In the genomic region with DNA sequence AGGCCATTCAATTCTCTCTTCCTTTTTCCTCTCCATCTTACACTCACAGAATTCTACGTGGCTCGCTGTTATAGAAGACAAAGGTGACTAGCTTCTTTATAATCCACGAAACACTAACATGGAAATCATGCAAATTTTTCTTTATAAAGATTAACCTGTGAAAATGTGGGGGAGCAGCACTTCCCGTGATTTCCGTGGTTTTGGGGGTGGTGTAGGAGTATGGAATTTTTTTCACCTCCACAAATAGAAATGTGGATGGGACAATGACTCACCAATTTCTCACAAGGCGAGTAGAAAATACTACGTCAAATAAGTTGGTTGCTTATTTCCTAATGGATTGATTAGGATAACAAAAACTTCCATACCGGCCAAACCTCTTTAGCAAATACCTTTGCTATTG, we compare ENCODE assay signal across 32 cellular contexts.
"Had no signal": no experiment of that assay in that cellular context is flagged by ENCODE, and none has a peak within 500 bp of the region (broad histone marks: within the 10 kb centered on the region; RNA-seq: fewer than 3 reads in every experiment).

No MANE protein-coding gene starts in this region.

- H3K4me3 ChIP-seq: ascending aorta, coronary artery, dorsolateral prefrontal cortex, esophagus muscularis mucosa, gastroesophageal sphincter had no signal

- H3K27ac ChIP-seq: ascending aorta, brain microvascular endothelial cell, coronary artery, dorsolateral prefrontal cortex, esophagus muscularis mucosa, foreskin keratinocyte, gastroesophageal sphincter, WERI-Rb-1 had no signal

- H3K27me3 Mint-ChIP-seq: activated B cell treated with CpG ODN at 0.5 μM for 24 hours; activated CD8-positive, alpha-beta T cell treated with anti-CD3 and anti-CD28 coated beads for 36 hours; activated naive CD4-positive, alpha-beta T cell treated with anti-CD3 and anti-CD28 coated beads, Interleukin-2, amount 10 ng/mL, durations not matched to agents 7 days and 5 days; activated naive CD8-positive, alpha-beta T cell treated with anti-CD3 and anti-CD28 coated beads, Interleukin-2, amount 10 ng/mL, durations not matched to agents 7 days and 5 days; central memory CD8-positive, alpha-beta T cell; dendritic cell treated with granulocyte-macrophage colony-stimulating factor and Interleukin-4, amounts not matched to agents 40 ng/mL and 50 ng/mL, for 4 days; T-helper 17 cell had no signal

- H3K36me3 Mint-ChIP-seq: activated naive CD4-positive, alpha-beta T cell treated with anti-CD3 and anti-CD28 coated beads, Interleukin-2, amount 10 ng/mL, durations not matched to agents 7 days and 5 days; activated naive CD4-positive, alpha-beta T cell treated with anti-CD3 and anti-CD28 coated beads, Interleukin-2, amount 50 U/mL, for 72 hours; activated naive CD8-positive, alpha-beta T cell treated with anti-CD3 and anti-CD28 coated beads, Interleukin-2, amount 10 ng/mL, durations not matched to agents 7 days and 5 days had no signal

- H3K36me3 ChIP-seq: ascending aorta, brain microvascular endothelial cell, esophagus muscularis mucosa, gastroesophageal sphincter, WERI-Rb-1 had no signal

- H3K27ac Mint-ChIP-seq: activated B cell treated with CpG ODN at 0.5 μM for 24 hours; activated CD8-positive, alpha-beta T cell treated with anti-CD3 and anti-CD28 coated beads for 36 hours; activated naive CD4-positive, alpha-beta T cell treated with anti-CD3 and anti-CD28 coated beads, Interleukin-2, amount 10 ng/mL, durations not matched to agents 7 days and 5 days; activated naive CD4-positive, alpha-beta T cell treated with anti-CD3 and anti-CD28 coated beads, Interleukin-2, amount 50 U/mL, for 72 hours; activated naive CD8-positive, alpha-beta T cell treated with anti-CD3 and anti-CD28 coated beads, Interleukin-2, amount 10 ng/mL, durations not matched to agents 7 days and 5 days; activated T-helper 2 cell treated with anti-CD3 and anti-CD28 coated beads, Interferon-gamma antibody, Interleukin-2, Interleukin-4, amounts not matched to agents 10 μg/mL and 5 μg/mL and 100 μg/mL, durations not matched to agents 14 hours and 24 hours and 36 hours; dendritic cell treated with granulocyte-macrophage colony-stimulating factor and Interleukin-4, amounts not matched to agents 40 ng/mL and 50 ng/mL, for 4 days; endodermal cell; T-helper 17 cell; T-helper 2 cell treated with Interferon-gamma antibody and Interleukin-4, amounts not matched to agents 5 μg/mL and 100 μg/mL, for 36 hours had no signal

- H3K9me3 ChIP-seq: ascending aorta, esophagus muscularis mucosa, gastroesophageal sphincter had no signal

- DNase-seq: activated B cell treated with CpG ODN at 0.5 μM for 24 hours; activated CD4-positive, alpha-beta T cell treated with anti-CD3 and anti-CD28 coated beads for 48 hours; activated CD4-positive, alpha-beta T cell treated with anti-CD3 and anti-CD28 coated beads, Interleukin-2, amount 50 U/mL, for 1 hour; activated CD4-positive, alpha-beta T cell treated with anti-CD3 and anti-CD28 coated beads, Interleukin-2, amount 50 U/mL, for 48 hours; activated CD8-positive, alpha-beta memory T cell treated with anti-CD3 and anti-CD28 coated beads for 24 hours; activated CD8-positive, alpha-beta T cell treated with anti-CD3 and anti-CD28 coated beads for 36 hours; activated gamma-delta T cell; activated naive CD4-positive, alpha-beta T cell; activated naive CD4-positive, alpha-beta T cell treated with anti-CD3 and anti-CD28 coated beads, Interleukin-2, amount 10 ng/mL, durations not matched to agents 7 days and 5 days; activated naive CD8-positive, alpha-beta T cell treated with anti-CD3 and anti-CD28 coated beads, Interleukin-2, amount 10 ng/mL, durations not matched to agents 7 days and 5 days; activated T-cell treated with anti-CD3 and anti-CD28 coated beads, Interleukin-2, amount 50 U/mL, for 48 hours; brain microvascular endothelial cell; dorsolateral prefrontal cortex; effector memory CD4-positive, alpha-beta T cell; endodermal cell; erythroblast; foreskin keratinocyte; T-helper 1 cell; T-helper 17 cell; T1000; WERI-Rb-1 had no signal

- H3K27me3 ChIP-seq: ascending aorta, brain microvascular endothelial cell, foreskin keratinocyte had no signal

- H3K4me1 Mint-ChIP-seq: activated B cell treated with CpG ODN at 0.5 μM for 24 hours; activated naive CD4-positive, alpha-beta T cell treated with anti-CD3 and anti-CD28 coated beads, Interleukin-2, amount 10 ng/mL, durations not matched to agents 7 days and 5 days; activated naive CD8-positive, alpha-beta T cell treated with anti-CD3 and anti-CD28 coated beads, Interleukin-2, amount 10 ng/mL, durations not matched to agents 7 days and 5 days; central memory CD8-positive, alpha-beta T cell; T-helper 17 cell had no signal

- H3K9me3 Mint-ChIP-seq: activated B cell treated with CpG ODN at 0.5 μM for 24 hours; activated T-helper 1 cell treated with anti-CD3 and anti-CD28 coated beads, Interleukin-12 subunit alpha, Interleukin-12 subunit beta, Interleukin-2, Interleukin-4 antibody, amounts not matched to agents 30 ng/mL and 10 ng/mL and 1 ng/mL, durations not matched to agents 14 hours and 24 hours and 36 hours; activated T-helper 2 cell treated with anti-CD3 and anti-CD28 coated beads, Interferon-gamma antibody, Interleukin-2, Interleukin-4, amounts not matched to agents 10 μg/mL and 5 μg/mL and 100 μg/mL, durations not matched to agents 14 hours and 24 hours and 36 hours; dendritic cell treated with granulocyte-macrophage colony-stimulating factor and Interleukin-4, amounts not matched to agents 40 ng/mL and 50 ng/mL, for 4 days; endodermal cell; T-helper 2 cell treated with Interferon-gamma antibody and Interleukin-4, amounts not matched to agents 5 μg/mL and 100 μg/mL, for 36 hours had no signal

- ATAC-seq: activated CD4-positive, CD25-positive, alpha-beta regulatory T cell treated with anti-CD3 and anti-CD28 coated beads, Interleukin-2, amount 50 U/mL, for 24 hours; activated CD8-positive, alpha-beta T cell treated with anti-CD3 and anti-CD28 coated beads for 36 hours; activated naive CD4-positive, alpha-beta T cell treated with anti-CD3 and anti-CD28 coated beads, Interleukin-2, amount 50 U/mL, for 72 hours; foreskin keratinocyte; gastroesophageal sphincter; T-helper 17 cell had no signal

- H3K4me1 ChIP-seq: ascending aorta, esophagus muscularis mucosa, foreskin keratinocyte, gastroesophageal sphincter had no signal

- H3K4me3 Mint-ChIP-seq: activated B cell treated with CpG ODN at 0.5 μM for 24 hours; activated CD8-positive, alpha-beta T cell treated with anti-CD3 and anti-CD28 coated beads for 36 hours; activated naive CD4-positive, alpha-beta T cell treated with anti-CD3 and anti-CD28 coated beads, Interleukin-2, amount 10 ng/mL, durations not matched to agents 7 days and 5 days; activated naive CD8-positive, alpha-beta T cell treated with anti-CD3 and anti-CD28 coated beads, Interleukin-2, amount 10 ng/mL, durations not matched to agents 7 days and 5 days; activated T-helper 1 cell treated with anti-CD3 and anti-CD28 coated beads, Interleukin-12 subunit alpha, Interleukin-12 subunit beta, Interleukin-2, Interleukin-4 antibody, amounts not matched to agents 30 ng/mL and 10 ng/mL and 1 ng/mL, durations not matched to agents 14 hours and 24 hours and 36 hours; central memory CD8-positive, alpha-beta T cell; dendritic cell treated with granulocyte-macrophage colony-stimulating factor and Interleukin-4, amounts not matched to agents 40 ng/mL and 50 ng/mL, for 4 days; endodermal cell; T-helper 17 cell; T-helper 2 cell treated with Interferon-gamma antibody and Interleukin-4, amounts not matched to agents 5 μg/mL and 100 μg/mL, for 36 hours had no signal
